Comparison of ENCODE assay signal across 8 cellular contexts in genomic region chr13:36919833-36920611, GRCh38. TPM values are rescaled to one million over a fixed set of nuclear protein-coding genes. Genes with fewer than 3 reads are reported as not detected.
A peak's percentile ranks its signal among the peaks of the same experiment; 100 is the strongest.
DNase-seq lines count a peak whose midpoint lies in the region; ATAC-seq and TF ChIP-seq lines count a peak whose summit lies in the region.

Gene SMAD9, minus strand, starts transcription at chr13:36920238. Its CDS starts 40,549 bp downstream, at chr13:36879689.

- H3K36me3 ChIP-seq in ACC112 (ENCODE audit: insufficient read depth, low read length): no peaks in the 10 kb centered on the region

- H3K79me2 ChIP-seq in ACC112 (ENCODE audit: control insufficient read depth, insufficient read depth, low read length, unreplicated experiment): peaks cover 13% of the 10 kb centered on the region

- H3K4me1 ChIP-seq in ACC112 (ENCODE audit: control insufficient read depth, insufficient read depth, low read length, unreplicated experiment): peaks cover 6% of the 10 kb centered on the region

- peak within 1 kb of the TSS; percentile 78 for H2AFZ ChIP-seq in ACC112 (ENCODE audit: low read length, unreplicated experiment)

- H3K27me3 ChIP-seq in ACC112 (ENCODE audit: insufficient read depth, low read length): no peaks in the 10 kb centered on the region

- no peak for TF ChIP-seq CTCF in GM12864 (IDR thresholded peaks at IDR 0.05; ENCODE audit: low read depth, low read length, missing control alignments)

- H3K4me3 ChIP-seq in ACC112 (ENCODE audit: low read depth, low read length) (peak within 1 kb of the TSS; percentile 84), GM12864 (ENCODE audit: low read depth, low read length) (peak within 1 kb of the TSS; percentile 22)

- DNase-seq in GM12864 (ENCODE audit: low read depth) (no peak), NCI-H774 (lab: John Stamatoyannopoulos, UW) (peak; percentile 27), astrocyte of the hippocampus (ENCODE audit: low read depth, low spot score) (peak; percentile 93), hippocampal formation (lab: John Stamatoyannopoulos, UW) (peak; percentile 37 to 47), pulmonary artery endothelial cell (ENCODE audit: low read depth, low spot score) (peak; percentile 20), MV-4-11 (lab: John Stamatoyannopoulos, UW) (no peak)

- peak; percentile 57 for ATAC-seq in HG03095 (IDR thresholded peaks at IDR 0.05; ENCODE audit: unreplicated experiment)

- no peak within 1 kb of the TSS for H3K27ac ChIP-seq in ACC112 (ENCODE audit: low read depth, low read length)

RNA-seq across cellular contexts. Expression of gene SMAD9, which starts in this region (rescaled TPM):
- total RNA-seq in pulmonary artery endothelial cell: 3.2 and 5.0 TPM in 2 replicates

Comparison
In these comparisons a context has a peak if more than half of its experiments do, and no peak if none do; other contexts are left out.
1. DNase-seq: peak in NCI-H774 (single experiment), astrocyte of the hippocampus (single experiment), hippocampal formation (2 of 2) and pulmonary artery endothelial cell (single experiment); none in GM12864 (single experiment) and MV-4-11 (single experiment).